Comparison of ENCODE assay signal across 3 cellular contexts in the genomic region with DNA sequence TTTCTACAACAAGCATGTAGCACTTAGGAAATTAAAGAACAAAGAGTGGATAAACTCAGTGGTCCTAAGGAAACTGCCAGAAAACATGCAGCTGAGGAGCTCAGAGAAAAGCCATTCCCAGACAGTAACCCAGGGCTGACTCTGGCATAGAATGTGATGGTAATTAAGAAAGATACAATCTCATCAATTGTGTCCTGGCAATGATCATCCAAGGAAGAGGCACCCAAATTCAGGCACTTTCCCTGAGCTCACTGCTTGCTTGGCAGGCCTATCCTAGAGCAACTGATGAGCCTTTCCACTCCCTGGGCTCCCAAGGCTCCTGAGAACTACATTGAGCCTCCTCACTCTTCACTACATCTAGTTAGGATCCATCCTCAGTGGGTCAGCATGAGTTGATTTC.
TF ChIP-seq lines count a peak whose summit lies in the region.

No MANE protein-coding gene starts in this region.

TF ChIP-seq in SK-N-SH, 30 proteins besides CTCF, POLR2A, EP300 and RAD21:
- 0 out of 2 replicates have a peak, but pooled peaks have one; percentile 16 for TF ChIP-seq GATA2 (CRISPR knock-in tag; IDR thresholded peaks at IDR 0.05)
- no peak for TF ChIP-seq FOSL2 (IDR thresholded peaks at IDR 0.05; ENCODE audit: borderline replicate concordance, low read depth)
TF ChIP-seq in SK-N-SH: peak in this region for 1.

TF ChIP-seq in SK-N-SH treated with all-trans-retinoic acid at 6 μM for 48 hours, 23 proteins besides CTCF, POLR2A, EP300 and RAD21:
- TF ChIP-seq GLIS3 (CRISPR knock-in tag; IDR thresholded peaks at IDR 0.05) (no peak), ZC3H10 (CRISPR knock-in tag; IDR thresholded peaks at IDR 0.05) (no peak), ARNTL (CRISPR knock-in tag; IDR thresholded peaks at IDR 0.05; ENCODE audit: borderline replicate concordance, low read depth) (no peak), ESRRG (CRISPR knock-in tag; IDR thresholded peaks at IDR 0.05) (no peak), PPARA (CRISPR knock-in tag; IDR thresholded peaks at IDR 0.05; ENCODE audit: borderline replicate concordance) (no peak), ZFP30 (CRISPR knock-in tag; IDR thresholded peaks at IDR 0.05) (no peak), CSDC2 (CRISPR knock-in tag; IDR thresholded peaks at IDR 0.05) (no peak), ZNF565 (CRISPR knock-in tag; conservative IDR thresholded peaks at IDR 0.05; ENCODE audit: low read depth) (no peak), ZNF70 (CRISPR knock-in tag; IDR thresholded peaks at IDR 0.05) (no peak), SNAI2 (CRISPR knock-in tag; IDR thresholded peaks at IDR 0.05) (no peak), BACH2 (CRISPR knock-in tag; IDR thresholded peaks at IDR 0.05; ENCODE audit: borderline replicate concordance) (no peak), TCF4 (CRISPR knock-in tag; IDR thresholded peaks at IDR 0.05; ENCODE audit: borderline replicate concordance) (no peak), ISL1 (CRISPR knock-in tag; IDR thresholded peaks at IDR 0.05) (no peak), RARB (CRISPR knock-in tag; IDR thresholded peaks at IDR 0.05) (no peak), ZFP3 (CRISPR knock-in tag; IDR thresholded peaks at IDR 0.05) (no peak), TOX (CRISPR knock-in tag; IDR thresholded peaks at IDR 0.05; ENCODE audit: borderline replicate concordance) (no peak)
- TF ChIP-seq, protein P1, sequence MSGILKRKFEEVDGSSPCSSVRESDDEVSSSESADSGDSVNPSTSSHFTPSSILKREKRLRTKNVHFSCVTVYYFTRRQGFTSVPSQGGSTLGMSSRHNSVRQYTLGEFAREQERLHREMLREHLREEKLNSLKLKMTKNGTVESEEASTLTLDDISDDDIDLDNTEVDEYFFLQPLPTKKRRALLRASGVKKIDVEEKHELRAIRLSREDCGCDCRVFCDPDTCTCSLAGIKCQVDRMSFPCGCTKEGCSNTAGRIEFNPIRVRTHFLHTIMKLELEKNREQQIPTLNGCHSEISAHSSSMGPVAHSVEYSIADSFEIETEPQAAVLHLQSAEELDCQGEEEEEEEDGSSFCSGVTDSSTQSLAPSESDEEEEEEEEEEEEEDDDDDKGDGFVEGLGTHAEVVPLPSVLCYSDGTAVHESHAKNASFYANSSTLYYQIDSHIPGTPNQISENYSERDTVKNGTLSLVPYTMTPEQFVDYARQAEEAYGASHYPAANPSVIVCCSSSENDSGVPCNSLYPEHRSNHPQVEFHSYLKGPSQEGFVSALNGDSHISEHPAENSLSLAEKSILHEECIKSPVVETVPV (CRISPR knock-in tag; IDR thresholded peaks at IDR 0.05): no peak
- TF ChIP-seq, protein P2, sequence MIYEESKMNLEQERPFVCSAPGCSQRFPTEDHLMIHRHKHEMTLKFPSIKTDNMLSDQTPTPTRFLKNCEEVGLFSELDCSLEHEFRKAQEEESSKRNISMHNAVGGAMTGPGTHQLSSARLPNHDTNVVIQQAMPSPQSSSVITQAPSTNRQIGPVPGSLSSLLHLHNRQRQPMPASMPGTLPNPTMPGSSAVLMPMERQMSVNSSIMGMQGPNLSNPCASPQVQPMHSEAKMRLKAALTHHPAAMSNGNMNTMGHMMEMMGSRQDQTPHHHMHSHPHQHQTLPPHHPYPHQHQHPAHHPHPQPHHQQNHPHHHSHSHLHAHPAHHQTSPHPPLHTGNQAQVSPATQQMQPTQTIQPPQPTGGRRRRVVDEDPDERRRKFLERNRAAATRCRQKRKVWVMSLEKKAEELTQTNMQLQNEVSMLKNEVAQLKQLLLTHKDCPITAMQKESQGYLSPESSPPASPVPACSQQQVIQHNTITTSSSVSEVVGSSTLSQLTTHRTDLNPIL (CRISPR knock-in tag; IDR thresholded peaks at IDR 0.05; ENCODE audit: low read depth): no peak
- TF ChIP-seq, protein P3, sequence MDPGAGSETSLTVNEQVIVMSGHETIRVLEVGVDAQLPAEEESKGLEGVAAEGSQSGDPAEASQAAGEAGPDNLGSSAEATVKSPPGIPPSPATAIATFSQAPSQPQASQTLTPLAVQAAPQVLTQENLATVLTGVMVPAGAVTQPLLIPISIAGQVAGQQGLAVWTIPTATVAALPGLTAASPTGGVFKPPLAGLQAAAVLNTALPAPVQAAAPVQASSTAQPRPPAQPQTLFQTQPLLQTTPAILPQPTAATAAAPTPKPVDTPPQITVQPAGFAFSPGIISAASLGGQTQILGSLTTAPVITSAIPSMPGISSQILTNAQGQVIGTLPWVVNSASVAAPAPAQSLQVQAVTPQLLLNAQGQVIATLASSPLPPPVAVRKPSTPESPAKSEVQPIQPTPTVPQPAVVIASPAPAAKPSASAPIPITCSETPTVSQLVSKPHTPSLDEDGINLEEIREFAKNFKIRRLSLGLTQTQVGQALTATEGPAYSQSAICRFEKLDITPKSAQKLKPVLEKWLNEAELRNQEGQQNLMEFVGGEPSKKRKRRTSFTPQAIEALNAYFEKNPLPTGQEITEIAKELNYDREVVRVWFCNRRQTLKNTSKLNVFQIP (CRISPR knock-in tag; IDR thresholded peaks at IDR 0.05; ENCODE audit: borderline replicate concordance, low read depth): no peak

TF ChIP-seq in HepG2, 621 proteins besides CTCF, POLR2A, EP300 and RAD21 (continued from another document):
- TF ChIP-seq RBM22 (optimal IDR thresholded peaks at IDR 0.05; ENCODE audit: low read length) (peak; percentile 85), ZNF121 (CRISPR knock-in tag; IDR thresholded peaks at IDR 0.05) (peak; percentile 40; the same call in 1 of the 2 replicates), ZNF598 (CRISPR knock-in tag; IDR thresholded peaks at IDR 0.05; ENCODE audit: borderline replicate concordance) (no peak), POLR2AphosphoS5 (IDR thresholded peaks at IDR 0.05; ENCODE audit: low read depth, low read length) (no peak), ZNF549 (CRISPR knock-in tag; IDR thresholded peaks at IDR 0.05) (no peak), RBFOX2 (IDR thresholded peaks at IDR 0.05; ENCODE audit: low read depth, low read length) (peak; percentile 57), ZBTB7A (CRISPR knock-in tag; IDR thresholded peaks at IDR 0.05) (no peak), PAF1 (CRISPR knock-in tag; IDR thresholded peaks at IDR 0.05) (0 out of 2 replicates have a peak, but pooled peaks have one; percentile 28), ZNF234 (CRISPR knock-in tag; conservative IDR thresholded peaks at IDR 0.05) (no peak), TOPORS (CRISPR knock-in tag; IDR thresholded peaks at IDR 0.05) (no peak), TARDBP (CRISPR knock-in tag; IDR thresholded peaks at IDR 0.05) (no peak), ARNT (IDR thresholded peaks at IDR 0.05) (no peak), PRMT3 (CRISPR knock-in tag; IDR thresholded peaks at IDR 0.05; ENCODE audit: borderline replicate concordance, low read depth) (no peak)
- TF ChIP-seq, protein P4, sequence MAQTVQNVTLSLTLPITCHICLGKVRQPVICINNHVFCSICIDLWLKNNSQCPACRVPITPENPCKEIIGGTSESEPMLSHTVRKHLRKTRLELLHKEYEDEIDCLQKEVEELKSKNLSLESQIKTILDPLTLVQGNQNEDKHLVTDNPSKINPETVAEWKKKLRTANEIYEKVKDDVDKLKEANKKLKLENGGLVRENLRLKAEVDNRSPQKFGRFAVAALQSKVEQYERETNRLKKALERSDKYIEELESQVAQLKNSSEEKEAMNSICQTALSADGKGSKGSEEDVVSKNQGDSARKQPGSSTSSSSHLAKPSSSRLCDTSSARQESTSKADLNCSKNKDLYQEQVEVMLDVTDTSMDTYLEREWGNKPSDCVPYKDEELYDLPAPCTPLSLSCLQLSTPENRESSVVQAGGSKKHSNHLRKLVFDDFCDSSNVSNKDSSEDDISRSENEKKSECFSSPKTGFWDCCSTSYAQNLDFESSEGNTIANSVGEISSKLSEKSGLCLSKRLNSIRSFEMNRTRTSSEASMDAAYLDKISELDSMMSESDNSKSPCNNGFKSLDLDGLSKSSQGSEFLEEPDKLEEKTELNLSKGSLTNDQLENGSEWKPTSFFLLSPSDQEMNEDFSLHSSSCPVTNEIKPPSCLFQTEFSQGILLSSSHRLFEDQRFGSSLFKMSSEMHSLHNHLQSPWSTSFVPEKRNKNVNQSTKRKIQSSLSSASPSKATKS (CRISPR knock-in tag; IDR thresholded peaks at IDR 0.05): no peak
- TF ChIP-seq, protein P5, sequence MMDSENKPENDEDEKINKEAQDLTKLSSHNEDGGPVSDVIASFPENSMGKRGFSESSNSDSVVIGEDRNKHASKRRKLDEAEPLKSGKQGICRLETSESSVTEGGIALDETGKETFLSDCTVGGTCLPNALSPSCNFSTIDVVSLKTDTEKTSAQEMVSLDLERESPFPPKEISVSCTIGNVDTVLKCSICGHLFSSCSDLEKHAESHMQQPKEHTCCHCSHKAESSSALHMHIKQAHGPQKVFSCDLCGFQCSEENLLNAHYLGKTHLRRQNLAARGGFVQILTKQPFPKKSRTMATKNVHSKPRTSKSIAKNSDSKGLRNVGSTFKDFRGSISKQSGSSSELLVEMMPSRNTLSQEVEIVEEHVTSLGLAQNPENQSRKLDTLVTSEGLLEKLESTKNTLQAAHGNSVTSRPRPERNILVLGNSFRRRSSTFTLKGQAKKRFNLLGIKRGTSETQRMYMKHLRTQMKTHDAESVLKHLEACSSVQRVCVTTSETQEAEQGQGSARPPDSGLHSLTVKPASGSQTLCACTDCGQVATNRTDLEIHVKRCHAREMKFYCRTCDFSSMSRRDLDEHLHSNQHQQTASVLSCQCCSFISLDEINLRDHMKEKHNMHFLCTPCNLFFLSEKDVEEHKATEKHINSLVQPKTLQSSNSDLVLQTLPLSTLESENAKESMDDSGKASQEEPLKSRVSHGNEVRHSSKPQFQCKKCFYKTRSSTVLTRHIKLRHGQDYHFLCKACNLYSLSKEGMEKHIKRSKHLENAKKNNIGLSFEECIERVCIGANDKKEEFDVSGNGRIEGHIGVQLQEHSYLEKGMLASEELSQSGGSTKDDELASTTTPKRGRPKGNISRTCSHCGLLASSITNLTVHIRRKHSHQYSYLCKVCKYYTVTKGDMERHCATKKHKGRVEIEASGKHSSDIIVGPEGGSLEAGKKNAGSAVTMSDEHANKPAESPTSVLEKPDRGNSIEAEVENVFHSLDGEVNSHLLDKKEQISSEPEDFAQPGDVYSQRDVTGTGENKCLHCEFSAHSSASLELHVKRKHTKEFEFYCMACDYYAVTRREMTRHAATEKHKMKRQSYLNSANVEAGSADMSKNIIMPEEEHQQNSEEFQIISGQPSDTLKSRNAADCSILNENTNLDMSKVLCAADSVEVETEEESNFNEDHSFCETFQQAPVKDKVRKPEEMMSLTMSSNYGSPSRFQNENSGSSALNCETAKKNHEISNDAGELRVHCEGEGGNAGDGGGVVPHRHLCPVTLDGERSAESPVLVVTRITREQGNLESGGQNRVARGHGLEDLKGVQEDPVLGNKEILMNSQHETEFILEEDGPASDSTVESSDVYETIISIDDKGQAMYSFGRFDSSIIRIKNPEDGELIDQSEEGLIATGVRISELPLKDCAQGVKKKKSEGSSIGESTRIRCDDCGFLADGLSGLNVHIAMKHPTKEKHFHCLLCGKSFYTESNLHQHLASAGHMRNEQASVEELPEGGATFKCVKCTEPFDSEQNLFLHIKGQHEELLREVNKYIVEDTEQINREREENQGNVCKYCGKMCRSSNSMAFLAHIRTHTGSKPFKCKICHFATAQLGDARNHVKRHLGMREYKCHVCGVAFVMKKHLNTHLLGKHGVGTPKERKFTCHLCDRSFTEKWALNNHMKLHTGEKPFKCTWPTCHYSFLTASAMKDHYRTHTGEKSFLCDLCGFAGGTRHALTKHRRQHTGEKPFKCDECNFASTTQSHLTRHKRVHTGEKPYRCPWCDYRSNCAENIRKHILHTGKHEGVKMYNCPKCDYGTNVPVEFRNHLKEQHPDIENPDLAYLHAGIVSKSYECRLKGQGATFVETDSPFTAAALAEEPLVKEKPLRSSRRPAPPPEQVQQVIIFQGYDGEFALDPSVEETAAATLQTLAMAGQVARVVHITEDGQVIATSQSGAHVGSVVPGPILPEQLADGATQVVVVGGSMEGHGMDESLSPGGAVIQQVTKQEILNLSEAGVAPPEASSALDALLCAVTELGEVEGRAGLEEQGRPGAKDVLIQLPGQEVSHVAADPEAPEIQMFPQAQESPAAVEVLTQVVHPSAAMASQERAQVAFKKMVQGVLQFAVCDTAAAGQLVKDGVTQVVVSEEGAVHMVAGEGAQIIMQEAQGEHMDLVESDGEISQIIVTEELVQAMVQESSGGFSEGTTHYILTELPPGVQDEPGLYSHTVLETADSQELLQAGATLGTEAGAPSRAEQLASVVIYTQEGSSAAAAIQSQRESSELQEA (CRISPR knock-in tag; IDR thresholded peaks at IDR 0.05; ENCODE audit: not compliant biosample characterization): no peak
- TF ChIP-seq, protein P6, sequence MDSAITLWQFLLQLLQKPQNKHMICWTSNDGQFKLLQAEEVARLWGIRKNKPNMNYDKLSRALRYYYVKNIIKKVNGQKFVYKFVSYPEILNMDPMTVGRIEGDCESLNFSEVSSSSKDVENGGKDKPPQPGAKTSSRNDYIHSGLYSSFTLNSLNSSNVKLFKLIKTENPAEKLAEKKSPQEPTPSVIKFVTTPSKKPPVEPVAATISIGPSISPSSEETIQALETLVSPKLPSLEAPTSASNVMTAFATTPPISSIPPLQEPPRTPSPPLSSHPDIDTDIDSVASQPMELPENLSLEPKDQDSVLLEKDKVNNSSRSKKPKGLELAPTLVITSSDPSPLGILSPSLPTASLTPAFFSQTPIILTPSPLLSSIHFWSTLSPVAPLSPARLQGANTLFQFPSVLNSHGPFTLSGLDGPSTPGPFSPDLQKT (CRISPR knock-in tag; IDR thresholded peaks at IDR 0.05; ENCODE audit: borderline replicate concordance): no peak
